Comparison of ENCODE assay signal across 18 cellular contexts in genomic region chr10:12455774-12456173, GRCh38.
DNase-seq lines count a peak whose midpoint lies in the region; ATAC-seq and TF ChIP-seq lines count a peak whose summit lies in the region.
"Had no signal": no experiment of that assay in that cellular context is flagged by ENCODE, and none has a peak within 500 bp of the region (broad histone marks: within the 10 kb centered on the region; RNA-seq: fewer than 3 reads in every experiment).

No MANE protein-coding gene starts in this region.

- H3K4me1 Mint-ChIP-seq in type B pancreatic cell (ENCODE audit: unreplicated experiment) (peaks cover 20% of the 10 kb centered on the region), nephron progenitor cell (peaks cover 32% of the 10 kb centered on the region)

- intact Hi-C loops in aorta (cut with DNase I): no loop called here

- H3K27me3 Mint-ChIP-seq in type B pancreatic cell (no peaks in the 10 kb centered on the region), nephron progenitor cell (ENCODE audit: low read depth, poor library complexity) (peaks cover 3% of the 10 kb centered on the region)
- H3K27me3 Mint-ChIP-seq: CD8-positive, alpha-beta memory T cell had no signal

- POLR2A ChIA-PET in RWPE1 (lab: Yijun Ruan, JAX; ENCODE audit: low non-redundant PET): no interaction called here

- ATAC-seq in aorta (ENCODE audit: low FRiP score) (no peak), GM19328 (IDR thresholded peaks at IDR 0.05; ENCODE audit: unreplicated experiment) (no peak)

- H3K27me3 ChIP-seq in aorta (ENCODE audit: control insufficient read depth in 1 of 2, insufficient read depth in 2 of 2, low read length in 1 of 2): no peaks in the 10 kb centered on the region
- H3K27me3 ChIP-seq: esophagus squamous epithelium had no signal

- WGBS in aorta, 2 donors: 91% methylated on average over 4 of the region's 4 CpGs

- no peaks in the 10 kb centered on the region for H3K36me3 ChIP-seq in aorta (ENCODE audit: control insufficient read depth in 1 of 2, insufficient read depth in 2 of 2, low read length in 1 of 2)
- H3K36me3 ChIP-seq: esophagus squamous epithelium had no signal

- no peak overlapping the region for H3K4me3 ChIP-seq in foreskin fibroblast (ENCODE audit: low read depth in 1 of 2, low read length in 2 of 2)
- no peak overlapping the region for H3K4me3 ChIP-seq in aorta (ENCODE audit: low read length in 2 of 2)
- H3K4me3 ChIP-seq: esophagus squamous epithelium had no signal

- CTCF ChIA-PET in RWPE1 (lab: Yijun Ruan, JAX): interaction anchor here (0.8 kb wide), 1 partner anchor 11 kb away, joined by 4 read pairs; no protein-coding TSS in a partner anchor

- H3K9me3 ChIP-seq in aorta (ENCODE audit: control insufficient read depth, low read length): no peaks in the 10 kb centered on the region
- H3K9me3 ChIP-seq: esophagus squamous epithelium had no signal

- H3K27ac ChIP-seq in RWPE1 (no peak overlapping the region), aorta (ENCODE audit: low read depth in 1 of 2, low read length in 2 of 2) (no peak overlapping the region)
- H3K27ac ChIP-seq: esophagus squamous epithelium had no signal

- H3K27ac Mint-ChIP-seq in type B pancreatic cell (peak overlapping the region; percentile 75), nephron progenitor cell (no peak overlapping the region)

- no peak for TF ChIP-seq CTCF in RWPE1 (conservative IDR thresholded peaks at IDR 0.05; ENCODE audit: low read depth)
- TF ChIP-seq CTCF in foreskin fibroblast (IDR thresholded peaks at IDR 0.05; ENCODE audit: low read depth, low read length): no peak
- no peak for TF ChIP-seq CTCF in type B pancreatic cell (conservative IDR thresholded peaks at IDR 0.05)
- TF ChIP-seq CTCF in nephron progenitor cell (IDR thresholded peaks at IDR 0.05): no peak

- H3K4me3 Mint-ChIP-seq in type B pancreatic cell (peak overlapping the region; percentile 62), nephron progenitor cell (no peak overlapping the region)
- H3K4me3 Mint-ChIP-seq: CD8-positive, alpha-beta memory T cell had no signal

- DNase-seq in NCI-H2196 (lab: John Stamatoyannopoulos, UW; ENCODE audit: unreplicated experiment): peak; percentile 8
- DNase-seq in NCI-H2196 treated with DMSO at 0.1 percent for 48 hours (lab: John Stamatoyannopoulos, UW; ENCODE audit: unreplicated experiment): no peak
- DNase-seq in RWPE1 (ENCODE audit: low spot score): peak; percentile 14
- peak; percentile 20 to 56 for DNase-seq in foreskin fibroblast
- DNase-seq in type B pancreatic cell (ENCODE audit: extremely low spot score, unreplicated experiment): no peak
- DNase-seq in aorta: no peak
- DNase-seq in nephron progenitor cell: no peak
- DNase-seq: ACHN; activated CD4-positive, alpha-beta T cell treated with anti-CD3 and anti-CD28 coated beads for 48 hours; activated naive CD4-positive, alpha-beta T cell; CD8-positive, alpha-beta memory T cell; esophagus squamous epithelium; Kasumi-1; NCI-H1436 treated with DMSO at 0.1 percent for 48 hours; NCI-H510A; OCI-M1; T1000 had no signal

- H3K36me3 Mint-ChIP-seq in type B pancreatic cell (no peaks in the 10 kb centered on the region), nephron progenitor cell (ENCODE audit: low read depth) (no peaks in the 10 kb centered on the region)

- no peaks in the 10 kb centered on the region for H3K4me1 ChIP-seq in aorta (ENCODE audit: control insufficient read depth in 1 of 2, insufficient read depth in 2 of 2, low read length in 2 of 2)

- H3K9me3 Mint-ChIP-seq in type B pancreatic cell (no peaks in the 10 kb centered on the region), nephron progenitor cell (no peaks in the 10 kb centered on the region)
- H3K9me3 Mint-ChIP-seq: CD8-positive, alpha-beta memory T cell had no signal

Comparison
In these comparisons a context has a peak if more than half of its experiments do, and no peak if none do; other contexts are left out.
1. DNase-seq: peak in NCI-H2196 (single experiment), RWPE1 (single experiment) and foreskin fibroblast (2 of 2); none in NCI-H2196 treated with DMSO at 0.1 percent for 48 hours (single experiment), type B pancreatic cell (single experiment), aorta (0 of 2) and nephron progenitor cell (single experiment).